In genomic region chr2:105789745-105790466, GRCh38 we compare ENCODE assay signal across 8 cellular contexts. TPM values are rescaled to one million over a fixed set of nuclear protein-coding genes. Genes with fewer than 3 reads are reported as not detected.
DNase-seq lines count a peak whose midpoint lies in the region; ATAC-seq lines count a peak whose summit lies in the region.

No MANE protein-coding gene starts in this region.

- no peaks in the 10 kb centered on the region for H3K79me2 ChIP-seq in Karpas-422 (ENCODE audit: low read length)

- no peaks in the 10 kb centered on the region for H3K9me2 ChIP-seq in Karpas-422 (replicated peaks; ENCODE audit: insufficient read depth, low read length)

- ATAC-seq in GM21737 (IDR thresholded peaks at IDR 0.05; ENCODE audit: unreplicated experiment): peak; percentile 63

- 0 out of 2 replicates have a peak, but pooled peaks cover 3% of the 10 kb centered on the region for H4K20me1 ChIP-seq in Karpas-422 (ENCODE audit: insufficient read depth, low read depth, low read length)

- H3K27ac ChIP-seq in epithelial cell of prostate (peak overlapping the region; percentile 32), Karpas-422 (ENCODE audit: low read length) (no peak overlapping the region)

- H3K4me2 ChIP-seq in Karpas-422 (ENCODE audit: low read depth, low read length, poor library complexity, severe bottlenecking): no peak overlapping the region

- H3K4me3 ChIP-seq in Karpas-422 (ENCODE audit: low read length): no peak overlapping the region

- no peaks in the 10 kb centered on the region for H3K9me3 ChIP-seq in Karpas-422 (ENCODE audit: low read length)

- no peaks in the 10 kb centered on the region for H3K36me3 ChIP-seq in Karpas-422 (ENCODE audit: insufficient read depth, low read length)

- H3K27me3 ChIP-seq in Karpas-422 (ENCODE audit: low read length): no peaks in the 10 kb centered on the region; the same call in 1 of the 2 replicates

- H3K4me1 ChIP-seq in Karpas-422 (ENCODE audit: low read length): no peaks in the 10 kb centered on the region

- H3K9ac ChIP-seq in Karpas-422 (ENCODE audit: low read length): no peak overlapping the region

- H2AFZ ChIP-seq in Karpas-422 (ENCODE audit: low read length): no peak overlapping the region

- DNase-seq in GM04503 (ENCODE audit: low read depth) (peak; percentile 64), Kasumi-1 (lab: John Stamatoyannopoulos, UW) (peak; percentile 94 to 95), epithelial cell of prostate (ENCODE audit: low read depth, low spot score) (no peak), non-pigmented ciliary epithelial cell (ENCODE audit: low read depth) (peak; percentile 22), Karpas-422 (no peak), HuH-7.5 (ENCODE audit: low spot score) (no peak)
- DNase-seq in activated CD4-positive, alpha-beta T cell treated with anti-CD3 and anti-CD28 coated beads, Interleukin-2, amount 50 U/mL, for 48 hours: peak; percentile 54 to 70

RNA-seq across cellular contexts. Expression of gene NCK2, which starts 45.2 kb away (rescaled TPM):
- total RNA-seq in Karpas-422 (2014; rRNA removed; shearing (Covaris generic); ENCODE audit: low replicate concordance): 0.30 and 4.1 TPM in 2 replicates

Comparison
In these comparisons a context has a peak if more than half of its experiments do, and no peak if none do; other contexts are left out.
1. DNase-seq: peak in GM04503 (single experiment), Kasumi-1 (2 of 2), activated CD4-positive, alpha-beta T cell treated with anti-CD3 and anti-CD28 coated beads, Interleukin-2, amount 50 U/mL, for 48 hours (2 of 2) and non-pigmented ciliary epithelial cell (single experiment); none in epithelial cell of prostate (single experiment), Karpas-422 (single experiment) and HuH-7.5 (single experiment).